ENCODE assay signal across 1 cellular context in genomic region chr5:150301170-150301505, GRCh38.
TF ChIP-seq lines count a peak whose summit lies in the region.

No MANE protein-coding gene starts in this region.

TF ChIP-seq in IMR-90, 13 proteins besides CTCF, POLR2A, EP300 and RAD21:
- no peak for TF ChIP-seq SMC3 (IDR thresholded peaks at IDR 0.05; ENCODE audit: low read depth, low read length)
- no peak for TF ChIP-seq NFE2L2 (IDR thresholded peaks at IDR 0.05; ENCODE audit: low read depth, low read length)
- TF ChIP-seq ELK1 (IDR thresholded peaks at IDR 0.05; ENCODE audit: borderline replicate concordance, low read depth, low read length), result no peak
- no peak for TF ChIP-seq FOS (IDR thresholded peaks at IDR 0.05; ENCODE audit: low read depth, low read length)
- no peak for TF ChIP-seq RFX5 (IDR thresholded peaks at IDR 0.05; ENCODE audit: low read depth, low read length)
- TF ChIP-seq RCOR1 (IDR thresholded peaks at IDR 0.05; ENCODE audit: insufficient replicate concordance, low read length), result no peak
- TF ChIP-seq BHLHE40 (IDR thresholded peaks at IDR 0.05; ENCODE audit: low read depth, low read length), result no peak
- TF ChIP-seq USF2 (IDR thresholded peaks at IDR 0.05; ENCODE audit: low read depth, low read length), result no peak
- no peak for TF ChIP-seq CHD1 (IDR thresholded peaks at IDR 0.05; ENCODE audit: low read depth, low read length)
- no peak for TF ChIP-seq MXI1 (IDR thresholded peaks at IDR 0.05; ENCODE audit: borderline replicate concordance, low read depth, low read length)
- TF ChIP-seq MAFK (IDR thresholded peaks at IDR 0.05; ENCODE audit: low read depth, low read length), result no peak
- no peak for TF ChIP-seq CEBPB (IDR thresholded peaks at IDR 0.05; ENCODE audit: low read depth, low read length)
- TF ChIP-seq MAZ (IDR thresholded peaks at IDR 0.05; ENCODE audit: borderline replicate concordance, low read depth, low read length), result no peak
